In the genomic region with DNA sequence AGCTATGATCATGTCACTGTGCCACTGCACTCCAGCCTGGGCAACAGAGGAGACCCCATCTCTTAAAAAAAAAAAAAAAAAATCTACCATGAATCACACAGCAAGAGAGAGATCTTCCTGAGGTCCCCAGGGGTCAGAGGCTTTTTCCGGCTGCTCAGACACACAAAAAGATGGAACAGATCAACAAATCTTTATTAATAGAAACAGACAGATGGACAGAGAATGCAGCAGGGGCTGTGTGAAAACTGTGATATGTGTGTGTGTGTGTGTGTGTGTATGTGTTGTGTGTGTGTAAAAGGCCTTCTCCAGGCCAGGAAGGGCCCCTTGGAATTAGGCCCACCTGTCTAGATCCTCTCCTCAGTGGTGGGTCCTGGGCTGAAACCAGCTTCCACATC, we compare ENCODE assay signal across 11 cellular contexts. TPM values are rescaled to one million over a fixed set of nuclear protein-coding genes. Genes with fewer than 3 reads are reported as not detected.
DNase-seq lines count a peak whose midpoint lies in the region; ATAC-seq and TF ChIP-seq lines count a peak whose summit lies in the region.
"Had no signal": no experiment of that assay in that cellular context is flagged by ENCODE, and none has a peak within 500 bp of the region (broad histone marks: within the 10 kb centered on the region; RNA-seq: fewer than 3 reads in every experiment).

No MANE protein-coding gene starts in this region.

- POLR2A ChIA-PET in CD4-positive, alpha-beta T cell (lab: Charles Lee): interaction anchor here (1.4 to 5.0 kb wide), 6 partner anchors 12 to 30 kb away, joined by 5 to 46 read pairs (median 12); partner anchors contain the start of genes DCTN3, GALT and RPP25L

- no peak overlapping the region for H3K27ac ChIP-seq in CD4-positive, alpha-beta T cell (ENCODE audit: low read depth, low read length)
- H3K27ac ChIP-seq: GM23248, SJSA1 had no signal

- H3K27ac Mint-ChIP-seq in CD4-positive, alpha-beta T cell: no peak overlapping the region
- H3K27ac Mint-ChIP-seq in activated T-helper 2 cell treated with anti-CD3 and anti-CD28 coated beads, Interferon-gamma antibody, Interleukin-2, Interleukin-4, amounts not matched to agents 10 μg/mL and 5 μg/mL and 100 μg/mL, durations not matched to agents 14 hours and 24 hours and 36 hours: no peak overlapping the region
- H3K27ac Mint-ChIP-seq in stimulated activated memory B cell treated with anti-CD40 and anti-IgM and Interleukin-4, amounts not matched to agents 10 μg/mL and 1 μg/mL and 100 μg/mL, for 72 hours: no peak overlapping the region

- no peaks in the 10 kb centered on the region for H3K9me3 Mint-ChIP-seq in CD4-positive, alpha-beta T cell
- no peaks in the 10 kb centered on the region for H3K9me3 Mint-ChIP-seq in activated T-helper 2 cell treated with anti-CD3 and anti-CD28 coated beads, Interferon-gamma antibody, Interleukin-2, Interleukin-4, amounts not matched to agents 10 μg/mL and 5 μg/mL and 100 μg/mL, durations not matched to agents 14 hours and 24 hours and 36 hours
- no peaks in the 10 kb centered on the region for H3K9me3 Mint-ChIP-seq in stimulated activated memory B cell treated with anti-CD40 and anti-IgM and Interleukin-4, amounts not matched to agents 10 μg/mL and 1 μg/mL and 100 μg/mL, for 72 hours

- H3K4me1 Mint-ChIP-seq in CD4-positive, alpha-beta T cell (ENCODE audit: low read depth): peaks cover 46% of the 10 kb centered on the region
- H3K4me1 Mint-ChIP-seq in activated T-helper 2 cell treated with anti-CD3 and anti-CD28 coated beads, Interferon-gamma antibody, Interleukin-2, Interleukin-4, amounts not matched to agents 10 μg/mL and 5 μg/mL and 100 μg/mL, durations not matched to agents 14 hours and 24 hours and 36 hours (ENCODE audit: low read depth): peaks cover 29% of the 10 kb centered on the region
- H3K4me1 Mint-ChIP-seq in stimulated activated memory B cell treated with anti-CD40 and anti-IgM and Interleukin-4, amounts not matched to agents 10 μg/mL and 1 μg/mL and 100 μg/mL, for 72 hours: peaks cover 37% of the 10 kb centered on the region

- H3K9me3 ChIP-seq in CD4-positive, alpha-beta T cell (ENCODE audit: control insufficient read depth, low read length): no peaks in the 10 kb centered on the region
- H3K9me3 ChIP-seq: SJSA1 had no signal

- ATAC-seq in CD4-positive, alpha-beta T cell (ENCODE audit: poor library complexity): no peak
- no peak for ATAC-seq in stimulated activated memory B cell treated with anti-CD40 and anti-IgM and Interleukin-4, amounts not matched to agents 10 μg/mL and 1 μg/mL and 100 μg/mL, for 72 hours

- H3K27me3 Mint-ChIP-seq in CD4-positive, alpha-beta T cell: peaks cover 12% of the 10 kb centered on the region
- peaks cover 18% of the 10 kb centered on the region for H3K27me3 Mint-ChIP-seq in activated T-helper 2 cell treated with anti-CD3 and anti-CD28 coated beads, Interferon-gamma antibody, Interleukin-2, Interleukin-4, amounts not matched to agents 10 μg/mL and 5 μg/mL and 100 μg/mL, durations not matched to agents 14 hours and 24 hours and 36 hours (ENCODE audit: low read depth)
- peaks cover 14% of the 10 kb centered on the region for H3K27me3 Mint-ChIP-seq in stimulated activated memory B cell treated with anti-CD40 and anti-IgM and Interleukin-4, amounts not matched to agents 10 μg/mL and 1 μg/mL and 100 μg/mL, for 72 hours

- CTCF ChIA-PET in CD4-positive, alpha-beta T cell (lab: Charles Lee): interaction anchor here (0.8 to 3.9 kb wide), 13 partner anchors 9 to 231 kb away, joined by 3 to 41 read pairs (median 11); partner anchors contain the start of genes DCTN3, GALT and RPP25L

- H3K36me3 Mint-ChIP-seq in CD4-positive, alpha-beta T cell (ENCODE audit: low read depth): peaks cover 14% of the 10 kb centered on the region
- H3K36me3 Mint-ChIP-seq in activated T-helper 2 cell treated with anti-CD3 and anti-CD28 coated beads, Interferon-gamma antibody, Interleukin-2, Interleukin-4, amounts not matched to agents 10 μg/mL and 5 μg/mL and 100 μg/mL, durations not matched to agents 14 hours and 24 hours and 36 hours (ENCODE audit: low read depth): peaks cover 41% of the 10 kb centered on the region
- peaks cover 11% of the 10 kb centered on the region for H3K36me3 Mint-ChIP-seq in stimulated activated memory B cell treated with anti-CD40 and anti-IgM and Interleukin-4, amounts not matched to agents 10 μg/mL and 1 μg/mL and 100 μg/mL, for 72 hours

- DNase-seq in NCI-H1694 (lab: John Stamatoyannopoulos, UW): peak; percentile 17
- DNase-seq in NCI-H1694 treated with DMSO at 0.1 percent for 48 hours (lab: John Stamatoyannopoulos, UW): no peak
- DNase-seq in CD4-positive, alpha-beta T cell: no peak
- DNase-seq in activated T-helper 2 cell treated with anti-CD3 and anti-CD28 coated beads, Interferon-gamma antibody, Interleukin-2, Interleukin-4, amounts not matched to agents 10 μg/mL and 5 μg/mL and 100 μg/mL, durations not matched to agents 14 hours and 24 hours and 36 hours (ENCODE audit: low spot score): no peak
- peak; percentile 2 for DNase-seq in retina
- no peak for DNase-seq in AG20443 (ENCODE audit: low spot score)
- DNase-seq in OCI-M1 (lab: John Stamatoyannopoulos, UW): no peak

- intact Hi-C loops in CD4-positive, alpha-beta T cell (cut with DNase I, micrococcal nuclease): loop anchor here (1.0 to 10.0 kb wide), 6 partner anchors 21 to 580 kb away; partner anchors contain the start of genes FANCG (in 1 of the 2), RPP25L (in 1 of the 2) and VCP (in 1 of the 2)
- intact Hi-C loops in activated T-helper 2 cell treated with anti-CD3 and anti-CD28 coated beads, Interferon-gamma antibody, Interleukin-2, Interleukin-4, amounts not matched to agents 10 μg/mL and 5 μg/mL and 100 μg/mL, durations not matched to agents 14 hours and 24 hours and 36 hours (cut with micrococcal nuclease): loop anchor here (1.0 kb wide), 1 partner anchor 22 kb away; the partner anchor contains the start of gene RPP25L

- TF ChIP-seq CTCF in CD4-positive, alpha-beta T cell (IDR thresholded peaks at IDR 0.05): no peak

- peaks cover 2% of the 10 kb centered on the region for H3K27me3 ChIP-seq in CD4-positive, alpha-beta T cell (ENCODE audit: control insufficient read depth, insufficient read depth, low read length)

- H3K4me3 Mint-ChIP-seq in CD4-positive, alpha-beta T cell: peak overlapping the region; percentile 75
- H3K4me3 Mint-ChIP-seq in activated T-helper 2 cell treated with anti-CD3 and anti-CD28 coated beads, Interferon-gamma antibody, Interleukin-2, Interleukin-4, amounts not matched to agents 10 μg/mL and 5 μg/mL and 100 μg/mL, durations not matched to agents 14 hours and 24 hours and 36 hours (ENCODE audit: low read depth): peak overlapping the region; percentile 24
- H3K4me3 Mint-ChIP-seq in stimulated activated memory B cell treated with anti-CD40 and anti-IgM and Interleukin-4, amounts not matched to agents 10 μg/mL and 1 μg/mL and 100 μg/mL, for 72 hours: no peak overlapping the region

RNA-seq across cellular contexts. Expression of gene SIGMAR1, which starts 3.0 kb away (rescaled TPM):
- 10 to 100 TPM; 11.7 to 12.1 TPM for total RNA-seq in CD4-positive, alpha-beta T cell
- total RNA-seq in activated T-helper 2 cell treated with anti-CD3 and anti-CD28 coated beads, Interferon-gamma antibody, Interleukin-2, Interleukin-4, amounts not matched to agents 10 μg/mL and 5 μg/mL and 100 μg/mL, durations not matched to agents 14 hours and 24 hours and 36 hours: 105 and 109 TPM in 2 replicates

RNA-seq across cellular contexts. Expression of gene ARID3C, which starts 5.7 kb away (rescaled TPM):
- total RNA-seq in CD4-positive, alpha-beta T cell: under 1 TPM; 0.25 to 0.34 TPM
- total RNA-seq in activated T-helper 2 cell treated with anti-CD3 and anti-CD28 coated beads, Interferon-gamma antibody, Interleukin-2, Interleukin-4, amounts not matched to agents 10 μg/mL and 5 μg/mL and 100 μg/mL, durations not matched to agents 14 hours and 24 hours and 36 hours: 0.14 and 0.21 TPM in 2 replicates
- total RNA-seq: PC-3, SJSA1 had no signal

RNA-seq across cellular contexts. Expression of gene GALT, which starts 11.9 kb away (rescaled TPM):
- 100 to 1,000 TPM; 115 TPM for total RNA-seq in CD4-positive, alpha-beta T cell
- 74.3 and 78.4 TPM in 2 replicates for total RNA-seq in activated T-helper 2 cell treated with anti-CD3 and anti-CD28 coated beads, Interferon-gamma antibody, Interleukin-2, Interleukin-4, amounts not matched to agents 10 μg/mL and 5 μg/mL and 100 μg/mL, durations not matched to agents 14 hours and 24 hours and 36 hours

RNA-seq across cellular contexts. Expression of gene DCTN3, which starts 14.3 kb away (rescaled TPM):
- 10 to 100 TPM; 81.5 to 84.4 TPM for total RNA-seq in CD4-positive, alpha-beta T cell
- 57.8 and 65.5 TPM in 2 replicates for total RNA-seq in activated T-helper 2 cell treated with anti-CD3 and anti-CD28 coated beads, Interferon-gamma antibody, Interleukin-2, Interleukin-4, amounts not matched to agents 10 μg/mL and 5 μg/mL and 100 μg/mL, durations not matched to agents 14 hours and 24 hours and 36 hours

RNA-seq across cellular contexts. Expression of gene IL11RA, which starts 17.4 kb away (rescaled TPM):
- 100 to 1,000 TPM; 117 TPM for total RNA-seq in CD4-positive, alpha-beta T cell
- 27.4 and 33.8 TPM in 2 replicates for total RNA-seq in activated T-helper 2 cell treated with anti-CD3 and anti-CD28 coated beads, Interferon-gamma antibody, Interleukin-2, Interleukin-4, amounts not matched to agents 10 μg/mL and 5 μg/mL and 100 μg/mL, durations not matched to agents 14 hours and 24 hours and 36 hours

Comparison
In these comparisons a context has a peak if more than half of its experiments do, and no peak if none do; other contexts are left out.
1. DNase-seq: peak in NCI-H1694 (single experiment) and retina (single experiment); none in NCI-H1694 treated with DMSO at 0.1 percent for 48 hours (single experiment), CD4-positive, alpha-beta T cell (0 of 10), activated T-helper 2 cell treated with anti-CD3 and anti-CD28 coated beads, Interferon-gamma antibody, Interleukin-2, Interleukin-4, amounts not matched to agents 10 μg/mL and 5 μg/mL and 100 μg/mL, durations not matched to agents 14 hours and 24 hours and 36 hours (single experiment), AG20443 (single experiment) and OCI-M1 (single experiment).